ENCODE assay signal across 8 cellular contexts in the genomic region with DNA sequence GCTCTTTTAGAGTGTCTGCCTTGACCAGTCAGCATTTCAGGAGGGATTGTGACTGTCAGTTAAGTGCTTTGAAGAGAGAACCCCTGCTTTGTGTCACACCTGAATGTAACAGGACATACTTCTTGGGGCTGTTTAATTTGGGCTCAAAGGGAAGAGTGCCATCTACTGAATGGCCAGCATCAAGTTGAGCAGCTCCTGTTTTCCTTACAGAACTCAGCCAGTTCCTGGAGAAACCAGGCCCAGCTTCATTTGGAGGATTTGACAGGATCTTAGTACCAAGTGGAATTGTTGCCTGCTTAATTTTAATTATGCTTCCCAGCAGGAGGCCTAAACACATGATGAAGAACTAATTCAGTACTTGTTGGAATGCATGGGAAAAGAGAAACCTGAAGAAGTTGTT. TPM values are rescaled to one million over a fixed set of nuclear protein-coding genes. Genes with fewer than 3 reads are reported as not detected.
DNase-seq lines count a peak whose midpoint lies in the region; ATAC-seq and TF ChIP-seq lines count a peak whose summit lies in the region.

No MANE protein-coding gene starts in this region.

- intact Hi-C loops in CD14-positive monocyte (cut with micrococcal nuclease) = no loop called here

- DNase-seq in DMS79 treated with DMSO at 0.1 percent for 48 hours (lab: John Stamatoyannopoulos, UW) (peak; percentile 2), DMS79 (lab: John Stamatoyannopoulos, UW) (no peak), RPMI7951 (ENCODE audit: low read depth) (peak; percentile 15), fibroblast of the aortic adventitia (ENCODE audit: low read depth) (peak; percentile 47), putamen (ENCODE audit: low spot score) (peak; percentile 61), CD14-positive monocyte (ENCODE audit: low spot score) (no peak)

- H3K4me1 Mint-ChIP-seq in CD14-positive monocyte = peaks cover 62% of the 10 kb centered on the region

- H3K27ac Mint-ChIP-seq in CD14-positive monocyte = peak overlapping the region in 3 of 7 donors; percentile 68 to 87 (median 73)

- H3K4me3 ChIP-seq in fibroblast of the aortic adventitia (ENCODE audit: low read depth, low read length) = no peak overlapping the region

- no peak overlapping the region for H3K4me3 Mint-ChIP-seq in CD14-positive monocyte

- H3K36me3 Mint-ChIP-seq in CD14-positive monocyte = peaks cover 18 to 23% of the 10 kb centered on the region in 2 donors

- TF ChIP-seq CTCF in fibroblast of the aortic adventitia (IDR thresholded peaks at IDR 0.05; ENCODE audit: insufficient read depth, low read length) (peak; percentile 36), CD14-positive monocyte (IDR thresholded peaks at IDR 0.05) (no peak)

- peaks cover 0 to 1% (median 0%) of the 10 kb centered on the region in 3 donors for H3K27me3 Mint-ChIP-seq in CD14-positive monocyte (ENCODE audit: low read depth in 3 of 3)

- ATAC-seq in GM21515 (IDR thresholded peaks at IDR 0.05; ENCODE audit: unreplicated experiment) (no peak), HG03280 (IDR thresholded peaks at IDR 0.05; ENCODE audit: unreplicated experiment) (no peak)

- H3K9me3 Mint-ChIP-seq in CD14-positive monocyte = no peaks in the 10 kb centered on the region

RNA-seq across cellular contexts. Expression of a gene that starts 8.3 kb away (rescaled TPM):
- 43.9 and 294 TPM in 2 replicates for total RNA-seq in RPMI7951 (2014; rRNA removed; shearing (Covaris generic))
- 127 and 524 TPM in 2 replicates for total RNA-seq in fibroblast of the aortic adventitia (ENCODE audit: low replicate concordance)
- 100 to 1,000 TPM; 111 to 126 TPM for polyA plus RNA-seq in CD14-positive monocyte

Comparison
In these comparisons a context has a peak if more than half of its experiments do, and no peak if none do; other contexts are left out.
1. DNase-seq: peak in DMS79 treated with DMSO at 0.1 percent for 48 hours (single experiment), RPMI7951 (single experiment), fibroblast of the aortic adventitia (single experiment) and putamen (single experiment); none in DMS79 (single experiment) and CD14-positive monocyte (single experiment).